23 cellular contexts compared by ENCODE assay signal in genomic region chr5:179257190-179257741, GRCh38.
DNase-seq lines count a peak whose midpoint lies in the region; ATAC-seq, FAIRE-seq and TF ChIP-seq lines count a peak whose summit lies in the region.
"Had no signal": no experiment of that assay in that cellular context is flagged by ENCODE, and none has a peak within 500 bp of the region (broad histone marks: within the 10 kb centered on the region; RNA-seq: fewer than 3 reads in every experiment).

No MANE protein-coding gene starts in this region.

- H3K4me3 ChIP-seq in right lobe of liver (no peak overlapping the region), HepG2 (replicated peaks in 1 of 3; ENCODE audit: insufficient read depth in 1 of 3, low read depth in 2 of 3, low read length in 3 of 3) (no peak overlapping the region), heart right ventricle (peak overlapping the region in 1 of 10 donors; percentile 13), psoas muscle (no peak overlapping the region)
- H3K4me3 ChIP-seq: adrenal gland, gastroesophageal sphincter, thyroid gland had no signal

- WGBS in right lobe of liver (ENCODE audit: insufficient coverage, low coverage, low lambda C conversion rate, missing lambda C conversion rate) = 91% methylated on average over 7 of the region's 30 CpGs
- 80% methylated on average over 10 of the region's 30 CpGs for WGBS in HepG2 (ENCODE audit: low lambda C conversion rate)
- WGBS in heart right ventricle, 2 donors = 77 to 78% methylated on average over 30 of the region's 30 CpGs
- 83 to 88% (median 87%) methylated on average over 30 of the region's 30 CpGs for WGBS in psoas muscle, 3 donors

- no peaks in the 10 kb centered on the region for H3K4me1 ChIP-seq in right lobe of liver
- peaks cover 16% of the 10 kb centered on the region for H3K4me1 ChIP-seq in HepG2 (ENCODE audit: insufficient read depth, low read length)
- H3K4me1 ChIP-seq in heart right ventricle = peaks cover 0 to 18% (median 0%) of the 10 kb centered on the region in 9 donors
- no peaks in the 10 kb centered on the region for H3K4me1 ChIP-seq in psoas muscle
- H3K4me1 ChIP-seq in foreskin keratinocyte = no peaks in the 10 kb centered on the region
- H3K4me1 ChIP-seq: adrenal gland, Caco-2, gastroesophageal sphincter, thyroid gland had no signal

- H4K20me1 ChIP-seq in HepG2 (ENCODE audit: insufficient read depth, low read length) = no peaks in the 10 kb centered on the region

- TF ChIP-seq RAD21 in HepG2 (CRISPR knock-in tag; IDR thresholded peaks at IDR 0.05) = no peak

- TF ChIP-seq EP300 in HepG2 (IDR thresholded peaks at IDR 0.05; ENCODE audit: low read depth in 2 of 2, low read length in 2 of 2) (no peak), HepG2 (CRISPR knock-in tag; IDR thresholded peaks at IDR 0.05; ENCODE audit: borderline replicate concordance) (no peak)

- no peak for TF ChIP-seq POLR2A in right lobe of liver (IDR thresholded peaks at IDR 0.05)
- TF ChIP-seq POLR2A in HepG2 (IDR thresholded peaks at IDR 0.05; ENCODE audit: insufficient read depth in 1 of 2, low read depth in 2 of 2, low read length in 2 of 2) = no peak

- H3K27ac Mint-ChIP-seq in activated CD8-positive, alpha-beta T cell treated with anti-CD3 and anti-CD28 coated beads, Interleukin-2, amount 10 ng/mL, durations not matched to agents 7 days and 5 days = no peak overlapping the region
- H3K27ac Mint-ChIP-seq: activated T-cell treated with anti-CD3 and anti-CD28 coated beads, Interleukin-2, amount 50 U/mL, for 24 hours; natural killer cell treated with Interleukin-12 subunit alpha and Interleukin-12 subunit beta and Interleukin-15 and Interleukin-18, amount 100 ng/mL, for 72 hours had no signal

- no peak overlapping the region for H2AFZ ChIP-seq in HepG2 (ENCODE audit: low read length)

- POLR2A ChIA-PET in HepG2 (lab: Yijun Ruan, JAX) = no interaction called here
- POLR2A ChIA-PET in activated CD8-positive, alpha-beta T cell treated with anti-CD3 and anti-CD28 coated beads, Interleukin-2, amount 10 ng/mL, durations not matched to agents 7 days and 5 days (lab: Charles Lee) = no interaction called here

- H3K9me3 ChIP-seq in right lobe of liver (no peaks in the 10 kb centered on the region), HepG2 (ENCODE audit: low read length) (no peaks in the 10 kb centered on the region), heart right ventricle (no peaks in the 10 kb centered on the region), psoas muscle (no peaks in the 10 kb centered on the region)
- H3K9me3 ChIP-seq: adrenal gland, Caco-2, gastroesophageal sphincter, thyroid gland had no signal

- H3K27me3 ChIP-seq in right lobe of liver (no peaks in the 10 kb centered on the region), HepG2 (ENCODE audit: control insufficient read depth in 1 of 2, insufficient read depth in 2 of 2, low read length in 2 of 2) (peaks cover 0 to 3% of the 10 kb centered on the region in 2 experiments; a peak in 1 of 5 replicates), heart right ventricle (no peaks in the 10 kb centered on the region), psoas muscle (ENCODE audit: insufficient read depth in 3 of 3, low read length in 2 of 3) (no peaks in the 10 kb centered on the region), foreskin keratinocyte (no peaks in the 10 kb centered on the region)
- H3K27me3 ChIP-seq: adrenal gland, gastroesophageal sphincter, thyroid gland had no signal

- no peaks in the 10 kb centered on the region for H3K36me3 Mint-ChIP-seq in activated CD8-positive, alpha-beta T cell treated with anti-CD3 and anti-CD28 coated beads, Interleukin-2, amount 10 ng/mL, durations not matched to agents 7 days and 5 days (ENCODE audit: low read depth)
- H3K36me3 Mint-ChIP-seq: natural killer cell treated with Interleukin-12 subunit alpha and Interleukin-12 subunit beta and Interleukin-15 and Interleukin-18, amount 100 ng/mL, for 72 hours had no signal

- intact Hi-C loops in right lobe of liver (cut with DNase I) = no loop called here
- intact Hi-C loops in HepG2 (cut with micrococcal nuclease; ENCODE audit: unreplicated experiment) = no loop called here
- intact Hi-C loops in heart right ventricle (cut with DNase I) = no loop called here
- intact Hi-C loops in psoas muscle (cut with DNase I) = no loop called here

- no peak overlapping the region for H3K4me3 Mint-ChIP-seq in activated CD8-positive, alpha-beta T cell treated with anti-CD3 and anti-CD28 coated beads, Interleukin-2, amount 10 ng/mL, durations not matched to agents 7 days and 5 days
- H3K4me3 Mint-ChIP-seq: activated T-cell treated with anti-CD3 and anti-CD28 coated beads, Interleukin-2, amount 50 U/mL, for 24 hours; central memory CD8-positive, alpha-beta T cell; natural killer cell treated with Interleukin-12 subunit alpha and Interleukin-12 subunit beta and Interleukin-15 and Interleukin-18, amount 100 ng/mL, for 72 hours had no signal

- H3K9ac ChIP-seq in HepG2 (ENCODE audit: insufficient read depth, low read depth, low read length) = no peak overlapping the region

- H3K27me3 Mint-ChIP-seq in activated CD8-positive, alpha-beta T cell treated with anti-CD3 and anti-CD28 coated beads, Interleukin-2, amount 10 ng/mL, durations not matched to agents 7 days and 5 days (ENCODE audit: low read depth) = no peaks in the 10 kb centered on the region

- CTCF ChIA-PET in HepG2 (lab: Yijun Ruan, JAX; ENCODE audit: low intra/inter-chr PET ratio, low total read pairs) = no interaction called here
- CTCF ChIA-PET in activated CD8-positive, alpha-beta T cell treated with anti-CD3 and anti-CD28 coated beads, Interleukin-2, amount 10 ng/mL, durations not matched to agents 7 days and 5 days (lab: Charles Lee) = no interaction called here

- no TSS peak for BruUV-seq in HepG2 (replicated peaks; lab: Mats Ljungman, UMichigan)

- no peaks in the 10 kb centered on the region for H3K79me2 ChIP-seq in HepG2 (ENCODE audit: insufficient read depth, low read length)

- H3K27ac ChIP-seq in right lobe of liver = no peak overlapping the region
- no peak overlapping the region for H3K27ac ChIP-seq in HepG2 (ENCODE audit: extremely low read length, insufficient read depth, low read length)
- H3K27ac ChIP-seq in heart right ventricle = peak overlapping the region in 2 of 10 donors; percentile 48 to 58
- no peak overlapping the region for H3K27ac ChIP-seq in psoas muscle
- no peak overlapping the region for H3K27ac ChIP-seq in foreskin keratinocyte
- H3K27ac ChIP-seq: thyroid gland had no signal

- no peak overlapping the region for H3K4me2 ChIP-seq in HepG2 (ENCODE audit: low read depth, low read length)

- FAIRE-seq in HepG2 (lab: Jason Lieb, UNC) = no peak
- FAIRE-seq: endometrium, HTR-8/SVneo had no signal

- TF ChIP-seq CTCF in right lobe of liver (IDR thresholded peaks at IDR 0.05) (no peak), HepG2 (CRISPR knock-in tag; IDR thresholded peaks at IDR 0.05) (no peak), heart right ventricle (IDR thresholded peaks at IDR 0.05) (no peak), psoas muscle (IDR thresholded peaks at IDR 0.05) (no peak), foreskin keratinocyte (conservative IDR thresholded peaks at IDR 0.05) (no peak)

- DNase-seq in right lobe of liver (peak in 2 of 3 donors; percentile 39 to 42), HepG2 (ENCODE audit: low spot score) (no peak), heart right ventricle (no peak), psoas muscle (peak; percentile 47 to 59), NOMO-1 treated with DMSO at 0.1 percent for 48 hours (lab: John Stamatoyannopoulos, UW; ENCODE audit: unreplicated experiment) (no peak), foreskin keratinocyte (no peak)
- no peak for DNase-seq in activated CD8-positive, alpha-beta T cell treated with anti-CD3 and anti-CD28 coated beads, Interleukin-2, amount 10 ng/mL, durations not matched to agents 7 days and 5 days
- DNase-seq: GF-D8; HCEC 1CT; NCI-H2081 treated with DMSO at 0.1 percent for 48 hours; NCI-H774; stimulated activated CD4-positive, alpha-beta T cell treated with anti-CD3 and anti-CD28 coated beads, Interleukin-2, amount 100 ng/mL, for 48 hours; T-helper 1 cell; thyroid gland had no signal

- H3K36me3 ChIP-seq in right lobe of liver (no peaks in the 10 kb centered on the region), HepG2 (replicated peaks in 1 of 2; ENCODE audit: control insufficient read depth in 1 of 2, insufficient read depth in 2 of 2, low read length in 2 of 2) (no peaks in the 10 kb centered on the region), heart right ventricle (no peaks in the 10 kb centered on the region), psoas muscle (ENCODE audit: insufficient read depth in 1 of 2, low read depth in 1 of 2) (no peaks in the 10 kb centered on the region)
- H3K36me3 ChIP-seq: adrenal gland, gastroesophageal sphincter, thyroid gland had no signal

- in situ Hi-C loops in HepG2 (cut with HindIII; ENCODE audit: extremely low pct_ligation_motif_present, low pct_unique_long_range_greater_than_20kb) = no loop called here

- no peak for ATAC-seq in right lobe of liver
- no peak for ATAC-seq in HepG2
- peak in 6 of 8 donors; percentile 20 to 65 (median 50) for ATAC-seq in heart right ventricle
- ATAC-seq in psoas muscle = no peak
- no peak for ATAC-seq in GM21515 (IDR thresholded peaks at IDR 0.05; ENCODE audit: unreplicated experiment)
- ATAC-seq in activated CD8-positive, alpha-beta T cell treated with anti-CD3 and anti-CD28 coated beads, Interleukin-2, amount 10 ng/mL, durations not matched to agents 7 days and 5 days = no peak
- no peak for ATAC-seq in foreskin keratinocyte
- ATAC-seq: gastroesophageal sphincter; natural killer cell treated with Interleukin-12 subunit alpha and Interleukin-12 subunit beta and Interleukin-15 and Interleukin-18, amount 100 ng/mL, for 72 hours had no signal

- H3K4me1 Mint-ChIP-seq in activated CD8-positive, alpha-beta T cell treated with anti-CD3 and anti-CD28 coated beads, Interleukin-2, amount 10 ng/mL, durations not matched to agents 7 days and 5 days (ENCODE audit: low read depth) = no peaks in the 10 kb centered on the region
- H3K4me1 Mint-ChIP-seq: central memory CD8-positive, alpha-beta T cell had no signal

- H3K9me3 Mint-ChIP-seq in activated CD8-positive, alpha-beta T cell treated with anti-CD3 and anti-CD28 coated beads, Interleukin-2, amount 10 ng/mL, durations not matched to agents 7 days and 5 days (ENCODE audit: insufficient read depth) = no peaks in the 10 kb centered on the region
- H3K9me3 Mint-ChIP-seq: activated T-cell treated with anti-CD3 and anti-CD28 coated beads, Interleukin-2, amount 50 U/mL, for 24 hours; central memory CD8-positive, alpha-beta T cell; natural killer cell treated with Interleukin-12 subunit alpha and Interleukin-12 subunit beta and Interleukin-15 and Interleukin-18, amount 100 ng/mL, for 72 hours had no signal

TF ChIP-seq in HepG2, 621 proteins besides CTCF, POLR2A, EP300 and RAD21:
- TF ChIP-seq KLF13 (CRISPR knock-in tag; IDR thresholded peaks at IDR 0.05) (no peak), ZNF274 (CRISPR knock-in tag; IDR thresholded peaks at IDR 0.05) (no peak), ZNF224 (CRISPR knock-in tag; IDR thresholded peaks at IDR 0.05) (no peak), ZNF644 (CRISPR knock-in tag; IDR thresholded peaks at IDR 0.05; ENCODE audit: low read depth) (no peak)
TF ChIP-seq in HepG2: peak in this region for 0.

Comparison
In these comparisons a context has a peak if more than half of its experiments do, and no peak if none do; other contexts are left out.
1. DNase-seq: peak in right lobe of liver (2 of 3) and psoas muscle (2 of 2); none in HepG2 (single experiment), heart right ventricle (0 of 2), NOMO-1 treated with DMSO at 0.1 percent for 48 hours (single experiment), activated CD8-positive, alpha-beta T cell treated with anti-CD3 and anti-CD28 coated beads, Interleukin-2, amount 10 ng/mL, durations not matched to agents 7 days and 5 days (single experiment) and foreskin keratinocyte (0 of 2).
2. ATAC-seq: peak in heart right ventricle (6 of 8); none in right lobe of liver (0 of 4), HepG2 (single experiment), psoas muscle (0 of 4), GM21515 (single experiment), activated CD8-positive, alpha-beta T cell treated with anti-CD3 and anti-CD28 coated beads, Interleukin-2, amount 10 ng/mL, durations not matched to agents 7 days and 5 days (single experiment) and foreskin keratinocyte (single experiment).